ENCODE assay signal across 26 cellular contexts in genomic region chr1:111909010-111909409, GRCh38.
DNase-seq lines count a peak whose midpoint lies in the region; ATAC-seq and TF ChIP-seq lines count a peak whose summit lies in the region.
"Had no signal": no experiment of that assay in that cellular context is flagged by ENCODE, and none has a peak within 500 bp of the region (broad histone marks: within the 10 kb centered on the region; RNA-seq: fewer than 3 reads in every experiment).

No MANE protein-coding gene starts in this region.

- no peak overlapping the region for H3K23ac ChIP-seq in mesendoderm (ENCODE audit: low read length)

- intact Hi-C loops in right lobe of liver (cut with DNase I): no loop called here

- H3K18ac ChIP-seq in mesendoderm (ENCODE audit: low read length): no peak overlapping the region

- H2AK5ac ChIP-seq in mesendoderm (ENCODE audit: low read length): no peak overlapping the region

- no peak overlapping the region for H2BK15ac ChIP-seq in mesendoderm (replicated peaks; ENCODE audit: low read depth)

- no peak overlapping the region for H4K8ac ChIP-seq in mesendoderm (ENCODE audit: low read depth, low read length)

- DNase-seq in NCI-H345 (lab: John Stamatoyannopoulos, UW): peak; percentile 7
- DNase-seq in NCI-H345 treated with DMSO at 0.1 percent for 48 hours (lab: John Stamatoyannopoulos, UW; ENCODE audit: unreplicated experiment): no peak
- peak; percentile 70 for DNase-seq in NCI-H1092 treated with DMSO at 0.1 percent for 48 hours (lab: John Stamatoyannopoulos, UW)
- DNase-seq in NCI-H748 treated with DMSO at 0.1 percent for 48 hours (lab: John Stamatoyannopoulos, UW): peak; percentile 78
- DNase-seq in mesendoderm: peak; percentile 91
- DNase-seq in right lobe of liver: no peak
- DNase-seq in activated CD4-positive, alpha-beta T cell treated with anti-CD3 and anti-CD28 coated beads, Interleukin-2, amount 50 U/mL, for 4 hours: no peak
- no peak for DNase-seq in NOMO-1 (lab: John Stamatoyannopoulos, UW; ENCODE audit: unreplicated experiment in 2 of 2)
- DNase-seq: ACHN; activated CD4-positive, alpha-beta memory T cell treated with anti-CD3 and anti-CD28 coated beads, Interleukin-2, amount 10 ng/mL, durations not matched to agents 7 days and 5 days; activated CD8-positive, alpha-beta memory T cell treated with anti-CD3 and anti-CD28 coated beads, Interleukin-2, amount 50 U/mL, for 48 hours; BE2C; CD8-positive, alpha-beta memory T cell; DMS79 treated with DMSO at 0.1 percent for 48 hours; GF-D8; KBM-7; left colon; NCI-H1436 treated with DMSO at 0.1 percent for 48 hours; NCI-H226; right cardiac atrium; RPMI8226; stimulated activated CD4-positive, alpha-beta T cell treated with anti-CD3 and anti-CD28 coated beads, Interleukin-12 subunit alpha, Interleukin-12 subunit beta, amount 100 ng/mL, for 4 hours; stimulated activated CD4-positive, alpha-beta T cell treated with anti-CD3 and anti-CD28 coated beads, Interleukin-4, amount 100 ng/mL, for 24 hours had no signal

- H4K5ac ChIP-seq in mesendoderm (ENCODE audit: low read length): no peak overlapping the region

- no peaks in the 10 kb centered on the region for H3K79me1 ChIP-seq in mesendoderm (ENCODE audit: low read length)

- no peak overlapping the region for H3K4ac ChIP-seq in mesendoderm (ENCODE audit: low read depth, low read length)

- H2BK5ac ChIP-seq in mesendoderm (ENCODE audit: low read length): no peak overlapping the region

- no peaks in the 10 kb centered on the region for H3K36me3 ChIP-seq in mesendoderm (ENCODE audit: control insufficient read depth, insufficient read depth, low read length)
- no peaks in the 10 kb centered on the region for H3K36me3 ChIP-seq in right lobe of liver
- H3K36me3 ChIP-seq: BE2C had no signal

- H3K9ac ChIP-seq in mesendoderm (ENCODE audit: low read length): no peak overlapping the region

- H3K4me3 ChIP-seq in mesendoderm (ENCODE audit: low read length): no peak overlapping the region
- no peak overlapping the region for H3K4me3 ChIP-seq in right lobe of liver
- H3K4me3 ChIP-seq: SK-N-MC had no signal

- TF ChIP-seq POLR2A in right lobe of liver (IDR thresholded peaks at IDR 0.05): no peak

- H3K27ac ChIP-seq in mesendoderm (ENCODE audit: low read depth, low read length): no peak overlapping the region
- no peak overlapping the region for H3K27ac ChIP-seq in right lobe of liver
- H3K27ac ChIP-seq: SK-N-MC had no signal

- no peak overlapping the region for H2BK120ac ChIP-seq in mesendoderm (ENCODE audit: low read depth, low read length)

- H3K56ac ChIP-seq in mesendoderm (ENCODE audit: low read length): no peak overlapping the region

- no peak for TF ChIP-seq CTCF in right lobe of liver (IDR thresholded peaks at IDR 0.05)

- H3K4me1 ChIP-seq in mesendoderm (ENCODE audit: control insufficient read depth, low read depth, low read length) (no peaks in the 10 kb centered on the region), right lobe of liver (no peaks in the 10 kb centered on the region)

- H3K9me3 ChIP-seq in right lobe of liver: no peaks in the 10 kb centered on the region
- H3K9me3 ChIP-seq: BE2C had no signal

- no CpG with 5 or more reads among the region's 4 CpGs for WGBS in mesendoderm (ENCODE audit: extremely low coverage, insufficient coverage, low lambda C conversion rate)
- 90% methylated on average over 3 of the region's 4 CpGs for whole genome bisulfite sequencing in right lobe of liver (ENCODE audit: insufficient coverage, low coverage, low lambda C conversion rate, missing lambda C conversion rate)

- H3K79me2 ChIP-seq in mesendoderm (ENCODE audit: control insufficient read depth, insufficient read depth, low read length): no peaks in the 10 kb centered on the region

- H3K4me2 ChIP-seq in mesendoderm (ENCODE audit: low read length): no peak overlapping the region

- no peaks in the 10 kb centered on the region for H3K27me3 ChIP-seq in mesendoderm (ENCODE audit: insufficient read depth, low read length, poor library complexity)
- H3K27me3 ChIP-seq in right lobe of liver: no peaks in the 10 kb centered on the region
- H3K27me3 ChIP-seq: BE2C had no signal

- ATAC-seq in right lobe of liver: no peak
- ATAC-seq: activated CD4-positive, CD25-positive, alpha-beta regulatory T cell treated with anti-CD3 and anti-CD28 coated beads, Interleukin-2, amount 50 U/mL, for 24 hours; left colon; stimulated activated effector memory CD8-positive, alpha-beta T cell treated with anti-CD3 and anti-CD28 coated beads, Interleukin-12 subunit alpha, Interleukin-12 subunit beta, amount 100 ng/mL, for 72 hours had no signal

Comparison
In these comparisons a context has a peak if more than half of its experiments do, and no peak if none do; other contexts are left out.
1. DNase-seq: peak in NCI-H345 (single experiment), NCI-H1092 treated with DMSO at 0.1 percent for 48 hours (single experiment), NCI-H748 treated with DMSO at 0.1 percent for 48 hours (single experiment) and mesendoderm (single experiment); none in NCI-H345 treated with DMSO at 0.1 percent for 48 hours (single experiment), right lobe of liver (0 of 3), activated CD4-positive, alpha-beta T cell treated with anti-CD3 and anti-CD28 coated beads, Interleukin-2, amount 50 U/mL, for 4 hours (0 of 2) and NOMO-1 (0 of 2).